ENCODE assay signal across 11 cellular contexts in genomic region chr4:4763815-4764202, GRCh38.
DNase-seq lines count a peak whose midpoint lies in the region; ATAC-seq and TF ChIP-seq lines count a peak whose summit lies in the region.
"Had no signal": no experiment of that assay in that cellular context is flagged by ENCODE, and none has a peak within 500 bp of the region (broad histone marks: within the 10 kb centered on the region; RNA-seq: fewer than 3 reads in every experiment).

No MANE protein-coding gene starts in this region.

- no peak overlapping the region for H3K27ac ChIP-seq in BLaER1 treated with 17β-estradiol and CSF1 and Interleukin-3, amounts not matched to agents 10 nM and 100 nM
- no peak overlapping the region; the same call in 1 of the 2 replicates for H3K27ac ChIP-seq in HEK293 (ENCODE audit: extremely low read depth, low read depth, low read length)
- no peak overlapping the region for H3K27ac ChIP-seq in mesenchymal stem cell (ENCODE audit: low read length, poor library complexity, severe bottlenecking)
- no peak overlapping the region for H3K27ac ChIP-seq in suprapubic skin
- H3K27ac ChIP-seq in esophagus muscularis mucosa (replicated peaks in 1 of 4): no peak overlapping the region

- TF ChIP-seq POLR2A in suprapubic skin (IDR thresholded peaks at IDR 0.05): no peak
- no peak for TF ChIP-seq POLR2A in esophagus muscularis mucosa (IDR thresholded peaks at IDR 0.05; ENCODE audit: low read depth)

- peaks cover 23% of the 10 kb centered on the region for H3K27me3 Mint-ChIP-seq in WTC11 (ENCODE audit: low read depth)

- 0 out of 22 replicates have a peak overlapping the region, but pooled peaks of 1 of the 11 experiments have one; percentile 5 for H3K9ac ChIP-seq in BLaER1 treated with 17β-estradiol and CSF1 and Interleukin-3, amounts not matched to agents 10 nM and 100 nM
- H3K9ac ChIP-seq in mesenchymal stem cell (ENCODE audit: low read length): peak overlapping the region; percentile 41

- no peaks in the 10 kb centered on the region for H3K79me1 ChIP-seq in mesenchymal stem cell (replicated peaks; ENCODE audit: low read length, poor library complexity, severe bottlenecking)

- ATAC-seq in WTC11 (peak; percentile 20; the same call in 1 of the 2 replicates), GM21360 (IDR thresholded peaks at IDR 0.05; ENCODE audit: unreplicated experiment) (no peak)

- TF ChIP-seq CTCF in HEK293 (tag by site-specific recombination; IDR thresholded peaks at IDR 0.05) (no peak), WTC11 (IDR thresholded peaks at IDR 0.05) (no peak), suprapubic skin (IDR thresholded peaks at IDR 0.05) (no peak), esophagus muscularis mucosa (IDR thresholded peaks at IDR 0.05) (no peak)

- peaks cover 57% of the 10 kb centered on the region for H3K4me1 Mint-ChIP-seq in WTC11

- peak overlapping the region; percentile 11 to 70 for H2BK12ac ChIP-seq in mesenchymal stem cell (ENCODE audit: low read length in 2 of 2)

- H3K9me3 Mint-ChIP-seq in WTC11: no peaks in the 10 kb centered on the region

- no peak overlapping the region for H3K4ac ChIP-seq in mesenchymal stem cell (ENCODE audit: low read depth in 1 of 2, low read length in 2 of 2)

- H3K4me2 ChIP-seq in BLaER1 treated with 17β-estradiol and CSF1 and Interleukin-3, amounts not matched to agents 10 nM and 100 nM: peak overlapping the region; percentile 81 to 94 (median 89)
- H3K4me2 ChIP-seq in mesenchymal stem cell (ENCODE audit: low read length, poor library complexity, severe bottlenecking): peak overlapping the region; percentile 56

- no peak overlapping the region for H2BK120ac ChIP-seq in mesenchymal stem cell (ENCODE audit: low read depth, low read length)

- H3K4me3 Mint-ChIP-seq in WTC11: peak overlapping the region; percentile 50; the same call in 1 of the 2 replicates

- H3K36me3 ChIP-seq in BLaER1 treated with 17β-estradiol and CSF1 and Interleukin-3, amounts not matched to agents 10 nM and 100 nM: no peaks in the 10 kb centered on the region; a peak in 1 of 22 replicates
- H3K36me3 ChIP-seq in HEK293 (ENCODE audit: control insufficient read depth in 2 of 2, insufficient read depth in 1 of 2, low read length in 2 of 2) (no peaks in the 10 kb centered on the region), mesenchymal stem cell (ENCODE audit: control insufficient read depth in 1 of 2, insufficient read depth in 2 of 2, low read depth in 1 of 2, low read length in 2 of 2) (no peaks in the 10 kb centered on the region), suprapubic skin (no peaks in the 10 kb centered on the region), esophagus muscularis mucosa (no peaks in the 10 kb centered on the region)

- TF ChIP-seq EP300 in suprapubic skin (IDR thresholded peaks at IDR 0.05) (no peak), esophagus muscularis mucosa (IDR thresholded peaks at IDR 0.05) (no peak)

- no peak overlapping the region for H2BK5ac ChIP-seq in mesenchymal stem cell (ENCODE audit: low read depth, low read length, poor library complexity, severe bottlenecking)

- peak overlapping the region in 3 of 10 experiments; percentile 31 to 47 (median 32); a peak in 2 of 20 replicates for H3K4me3 ChIP-seq in BLaER1 treated with 17β-estradiol and CSF1 and Interleukin-3, amounts not matched to agents 10 nM and 100 nM
- H3K4me3 ChIP-seq in HEK293 (ENCODE audit: low read depth, low read length): no peak overlapping the region
- peak overlapping the region in 1 of 2 experiments; percentile 24 for H3K4me3 ChIP-seq in mesenchymal stem cell (ENCODE audit: insufficient read depth in 1 of 2, low read depth in 1 of 2, low read length in 2 of 2)
- H3K4me3 ChIP-seq in suprapubic skin: no peak overlapping the region
- H3K4me3 ChIP-seq in esophagus muscularis mucosa: no peak overlapping the region

- H2BK15ac ChIP-seq in mesenchymal stem cell (ENCODE audit: low read depth, poor library complexity, severe bottlenecking): no peak overlapping the region

- POLR2A ChIA-PET in HEK293 (lab: Yijun Ruan, JAX): no interaction called here
- POLR2A ChIA-PET in WTC11 (lab: Charles Lee): no interaction called here

- no peak overlapping the region for H2AK5ac ChIP-seq in mesenchymal stem cell (ENCODE audit: low read length, severe bottlenecking)

- H3K4me1 ChIP-seq in BLaER1 treated with 17β-estradiol and CSF1 and Interleukin-3, amounts not matched to agents 10 nM and 100 nM: peaks cover 17 to 45% (median 37%) of the 10 kb centered on the region in 10 experiments
- H3K4me1 ChIP-seq in HEK293 (ENCODE audit: control insufficient read depth, insufficient read depth, low read length) (peaks cover 3% of the 10 kb centered on the region; the same call in 1 of the 2 replicates), mesenchymal stem cell (ENCODE audit: control insufficient read depth, insufficient read depth, low read depth, low read length) (peaks cover 19% of the 10 kb centered on the region), suprapubic skin (peaks cover 3% of the 10 kb centered on the region), esophagus muscularis mucosa (no peaks in the 10 kb centered on the region)

- peaks cover 0 to 59% (median 7%) of the 10 kb centered on the region in 11 experiments; a peak in 11 of 22 replicates for H3K27me3 ChIP-seq in BLaER1 treated with 17β-estradiol and CSF1 and Interleukin-3, amounts not matched to agents 10 nM and 100 nM
- H3K27me3 ChIP-seq in mesenchymal stem cell (ENCODE audit: control insufficient read depth in 1 of 2, insufficient read depth in 1 of 2, low read length in 2 of 2): no peaks in the 10 kb centered on the region
- H3K27me3 ChIP-seq in suprapubic skin: no peaks in the 10 kb centered on the region
- H3K27me3 ChIP-seq in esophagus muscularis mucosa: peaks cover 0 to 4% (median 0%) of the 10 kb centered on the region in 4 donors

- intact Hi-C loops in esophagus muscularis mucosa (cut with DNase I): no loop called here

- H2AFZ ChIP-seq in mesenchymal stem cell (ENCODE audit: low read depth, low read length): no peak overlapping the region

- H3K23ac ChIP-seq in mesenchymal stem cell (ENCODE audit: low read length in 2 of 2): no peak overlapping the region

- peaks cover 15 to 38% (median 25%) of the 10 kb centered on the region in 11 experiments for H3K9me3 ChIP-seq in BLaER1 treated with 17β-estradiol and CSF1 and Interleukin-3, amounts not matched to agents 10 nM and 100 nM (replicated peaks in 1 of 11)
- H3K9me3 ChIP-seq in HEK293 (ENCODE audit: control insufficient read depth, insufficient read depth, low read depth, low read length) (no peaks in the 10 kb centered on the region), mesenchymal stem cell (ENCODE audit: control insufficient read depth, low read length) (no peaks in the 10 kb centered on the region), suprapubic skin (no peaks in the 10 kb centered on the region), esophagus muscularis mucosa (no peaks in the 10 kb centered on the region)

- H4K20me1 ChIP-seq in BLaER1 treated with 17β-estradiol and CSF1 and Interleukin-3, amounts not matched to agents 10 nM and 100 nM: peaks cover 0 to 24% (median 0%) of the 10 kb centered on the region in 11 experiments; a peak in 5 of 22 replicates

- H3K27ac Mint-ChIP-seq in WTC11: no peak overlapping the region

- 25% methylated on average over 4 of the region's 4 CpGs for WGBS in mesenchymal stem cell
- 74% methylated on average over 4 of the region's 4 CpGs for WGBS in suprapubic skin
- WGBS in esophagus muscularis mucosa: 63% methylated on average over 3 of the region's 4 CpGs

- H3K14ac ChIP-seq in mesenchymal stem cell (ENCODE audit: low read length in 2 of 2): no peak overlapping the region

- H3K18ac ChIP-seq in mesenchymal stem cell (ENCODE audit: low read depth in 1 of 2, low read length in 2 of 2): peak overlapping the region; percentile 22 to 23

- H3K36me3 Mint-ChIP-seq in WTC11: no peaks in the 10 kb centered on the region

- no peak for DNase-seq in WTC11 (ENCODE audit: low spot score)
- DNase-seq in mesenchymal stem cell: peak; percentile 33
- DNase-seq in suprapubic skin (ENCODE audit: low spot score in 2 of 2): no peak
- no peak for DNase-seq in esophagus muscularis mucosa (ENCODE audit: extremely low spot score)
- DNase-seq in cerebellar nuclear complex (lab: John Stamatoyannopoulos, UW): no peak
- DNase-seq: amygdala, midbrain, NCI-H226 had no signal

- CTCF ChIA-PET in HEK293 (lab: Yijun Ruan, JAX) (no interaction called here), WTC11 (lab: Charles Lee) (interaction anchor here (3.7 kb wide), 1 partner anchor 12 kb away, joined by 23 read pairs; no protein-coding TSS in a partner anchor)

- peak overlapping the region; percentile 40 for H4K91ac ChIP-seq in mesenchymal stem cell (ENCODE audit: low read length)

- H4K8ac ChIP-seq in mesenchymal stem cell (ENCODE audit: low read length): peak overlapping the region; percentile 19

TF ChIP-seq in HEK293, 187 proteins besides CTCF, POLR2A, EP300 and RAD21 (continues in another document):
- TF ChIP-seq MZF1 (tag by site-specific recombination; IDR thresholded peaks at IDR 0.05; ENCODE audit: borderline replicate concordance) (no peak), ZSCAN18 (tag by site-specific recombination; IDR thresholded peaks at IDR 0.05) (no peak)

TF ChIP-seq in WTC11, 78 proteins besides CTCF, POLR2A, EP300 and RAD21 (continues in another document):
- TF ChIP-seq ZNF423 (CRISPR knock-in tag; IDR thresholded peaks at IDR 0.05) (0 out of 2 replicates have a peak, but pooled peaks have one; percentile 6), ZMAT4 (CRISPR knock-in tag; IDR thresholded peaks at IDR 0.05) (no peak), E2F1 (CRISPR knock-in tag; IDR thresholded peaks at IDR 0.05) (no peak), SP1 (CRISPR knock-in tag; conservative IDR thresholded peaks at IDR 0.05) (no peak)
